ENCODE assay signal across 8 cellular contexts in the genomic region with DNA sequence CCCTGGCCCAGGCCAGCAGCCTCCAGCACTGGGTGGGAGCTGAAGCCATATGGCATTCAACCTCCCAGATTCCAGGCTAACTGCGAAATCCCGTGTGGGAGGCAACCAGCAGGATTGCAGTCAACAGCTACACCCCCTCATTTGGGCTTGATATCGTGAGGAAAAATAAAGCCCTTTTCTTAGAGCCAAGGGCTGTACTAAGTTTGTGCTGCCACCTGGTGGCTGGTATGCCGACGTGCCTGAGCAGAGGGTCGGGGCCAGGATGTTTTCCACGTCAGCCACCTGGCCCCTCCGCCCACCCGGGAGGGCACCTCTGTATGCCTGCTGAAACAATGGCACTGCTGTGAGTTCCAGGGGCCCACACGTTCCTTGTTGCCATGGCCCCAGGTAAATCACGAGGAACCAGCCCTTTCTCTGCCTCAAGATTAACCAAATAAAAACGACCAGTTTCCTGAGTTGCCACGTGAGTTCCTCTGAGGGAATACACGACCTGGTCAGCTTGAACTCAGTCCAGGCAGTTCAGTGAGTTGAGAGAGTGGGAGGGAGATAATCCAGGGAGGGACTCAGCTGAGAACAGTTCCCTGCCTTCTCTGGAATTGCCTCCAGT. TPM values are rescaled to one million over a fixed set of nuclear protein-coding genes. Genes with fewer than 3 reads are reported as not detected.
DNase-seq lines count a peak whose midpoint lies in the region; ATAC-seq, FAIRE-seq and TF ChIP-seq lines count a peak whose summit lies in the region.

No MANE protein-coding gene starts in this region.

- TF ChIP-seq CTCF in omental fat pad (IDR thresholded peaks at IDR 0.05), result peak in 2 of 3 donors; percentile 37 to 59
- TF ChIP-seq CTCF in testis (IDR thresholded peaks at IDR 0.05), result peak; percentile 87 to 96 (median 90)

- DNase-seq in AML-193 (lab: John Stamatoyannopoulos, UW) (peak; percentile 53 to 61), H7 (peak; percentile 93), RCC 7860 (ENCODE audit: low spot score) (peak; percentile 27), frontal cortex (ENCODE audit: low spot score in 2 of 2) (peak; percentile 43 to 55), omental fat pad (ENCODE audit: low spot score) (peak; percentile 78), testis (peak; percentile 88)
- peak; percentile 27 for DNase-seq in activated effector memory CD4-positive, alpha-beta T cell treated with Interleukin-2 at 50 U/mL for 16 hours

- ATAC-seq in omental fat pad (ENCODE audit: low FRiP score) (peak; percentile 90), HG03354 (IDR thresholded peaks at IDR 0.05; ENCODE audit: poor library complexity, severe bottlenecking, unreplicated experiment) (no peak)

- H3K36me3 ChIP-seq in H7 (replicated peaks; ENCODE audit: control insufficient read depth, insufficient read depth, low read length) (peaks cover 24% of the 10 kb centered on the region), testis (ENCODE audit: low read depth, missing control alignments) (no peaks in the 10 kb centered on the region)

- H3K27ac ChIP-seq in testis, result peak overlapping the region in 1 of 2 donors; percentile 47

- H3K4me3 ChIP-seq in H7 (ENCODE audit: insufficient read depth, low read depth, low read length) (no peak overlapping the region), testis (no peak overlapping the region)

- 20 to 24% methylated on average over 9 to 14 of the region's 14 CpGs for WGBS in testis, 2 donors

- H3K27me3 ChIP-seq in H7 (ENCODE audit: control insufficient read depth, insufficient read depth, low read length), result no peaks in the 10 kb centered on the region
- H3K27me3 ChIP-seq in testis, result no peaks in the 10 kb centered on the region

- intact Hi-C loops in testis (cut with DNase I; ENCODE audit: low total_unique reads), result no loop called here

- H3K4me1 ChIP-seq in testis, result peaks cover 13% of the 10 kb centered on the region

- no peak for TF ChIP-seq POLR2A in testis (IDR thresholded peaks at IDR 0.05)

- FAIRE-seq in RCC 7860 (lab: Jason Lieb, UNC) (no peak), frontal cortex (lab: Jason Lieb, UNC) (no peak)

- no peaks in the 10 kb centered on the region for H3K9me3 ChIP-seq in testis

RNA-seq across cellular contexts. Expression of a gene that starts 9.0 kb away (rescaled TPM):
- total RNA-seq in H7 (2014; rRNA removed; shearing (Covaris generic)), result 59.8 and 76.5 TPM in 2 replicates
- total RNA-seq in frontal cortex (37.9 TPM), omental fat pad (100 to 1,000 TPM in 1 of 4 donors, 10 to 100 TPM in 3; 44.6 to 193 (median 80.3) TPM), testis (10 to 100 TPM; 39.0 to 66.9 TPM)
- polyA plus RNA-seq in testis (ENCODE audit: insufficient read depth, low read depth, low replicate concordance), result 64.9 TPM

RNA-seq across cellular contexts. Expression of a gene that starts 54.6 kb away (rescaled TPM):
- total RNA-seq in H7 (2014; rRNA removed; shearing (Covaris generic)), result not detected in 2 replicates
- total RNA-seq in frontal cortex (not detected), omental fat pad (not detected), testis (10 to 100 TPM; 32.1 to 60.2 TPM)
- 94.7 TPM for polyA plus RNA-seq in testis (ENCODE audit: insufficient read depth, low read depth, low replicate concordance)

Comparison
In these comparisons a context has a peak if more than half of its experiments do, and no peak if none do; other contexts are left out.
1. DNase-seq: peak in every context shown above with its lines; median percentile 93 in H7; 88 in testis; 78 in omental fat pad; 57 in AML-193; 49 in frontal cortex; 27 in RCC 7860; 27 in activated effector memory CD4-positive, alpha-beta T cell treated with Interleukin-2 at 50 U/mL for 16 hours.
2. RNA of a gene that starts 54.6 kb away (total RNA-seq): 32.1 to 60.2 TPM in testis; not detected in H7, not detected in frontal cortex (single experiment) and not detected in omental fat pad; every median in the first group is over 10 times any median in the second.